8 cellular contexts compared by ENCODE assay signal in the genomic region with DNA sequence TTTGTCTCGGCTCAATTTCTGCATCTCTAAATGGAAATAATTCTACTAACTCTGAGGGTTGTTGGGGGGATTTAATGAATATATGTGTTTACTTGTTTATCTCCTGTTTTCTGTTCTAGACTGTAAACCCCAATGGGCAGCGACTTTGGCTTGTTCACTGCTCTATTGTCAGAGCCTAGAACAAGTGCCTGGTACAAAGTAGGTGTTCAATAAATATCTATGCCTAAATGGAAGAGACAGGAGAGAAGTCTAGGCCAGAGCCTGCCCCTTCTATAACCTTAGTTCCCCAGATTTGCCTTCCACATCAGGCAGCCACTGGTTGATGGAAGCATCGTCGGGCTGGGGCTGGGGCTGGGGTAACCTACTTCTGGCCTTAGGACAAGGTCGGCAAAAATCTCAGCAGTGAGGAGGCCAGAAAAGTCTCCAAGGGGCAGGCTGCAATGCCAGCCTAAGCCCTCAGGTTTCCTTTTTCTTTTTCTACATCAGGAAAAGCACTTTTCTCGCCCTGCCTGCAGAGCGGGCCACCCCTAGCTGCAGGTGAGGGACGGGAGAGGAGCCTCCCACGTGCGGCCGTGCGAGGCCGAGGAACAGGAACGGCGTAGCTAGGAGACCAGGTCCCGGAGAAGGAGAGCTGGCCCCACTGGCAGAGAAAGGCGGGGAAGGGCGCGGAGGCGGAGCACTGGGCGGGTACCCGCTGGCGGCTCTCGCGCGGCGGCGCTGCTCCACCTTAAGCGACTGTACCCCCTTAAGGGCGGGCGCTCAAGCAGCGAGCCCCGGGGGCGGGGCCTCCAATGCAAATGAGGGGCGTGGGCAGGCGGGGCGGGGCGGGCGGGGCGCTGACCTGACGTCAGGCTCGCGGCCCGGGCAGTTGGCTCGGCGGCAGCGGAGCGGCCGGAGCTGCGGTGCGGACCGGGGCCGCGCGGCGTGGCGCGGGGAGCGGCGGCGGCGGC. TPM values are rescaled to one million over a fixed set of nuclear protein-coding genes. Genes with fewer than 3 reads are reported as not detected.
A peak's percentile ranks its signal among the peaks of the same experiment; 100 is the strongest.
DNase-seq lines count a peak whose midpoint lies in the region; ATAC-seq lines count a peak whose summit lies in the region.

A gene (plus strand): TSS at position 867 of the 950 bp plus-strand sequence. CDS start 98 bp downstream, outside the sequence.

- H3K4me3 Mint-ChIP-seq in activated T-helper 17 cell treated with anti-CD3 and anti-CD28 coated beads, Interleukin-2, amount 50 U/mL, for 72 hours, result peak within 1 kb of the TSS; percentile 88
- peak within 1 kb of the TSS; percentile 92 for H3K4me3 Mint-ChIP-seq in natural killer cell treated with Interleukin-12 subunit alpha and Interleukin-12 subunit beta and Interleukin-15 and Interleukin-18, amount 100 ng/mL, for 72 hours

- DNase-seq in Daoy (ENCODE audit: low read depth), result peak; percentile 93
- peak; percentile 82 for DNase-seq in GOT3 (lab: John Stamatoyannopoulos, UW)
- peak; percentile 88 for DNase-seq in LHCN-M2 (ENCODE audit: low read depth)
- peak; percentile 93 for DNase-seq in RPMI7951 (ENCODE audit: low read depth)
- DNase-seq in fibroblast of peridontal ligament (ENCODE audit: extremely low read depth), result peak; percentile 83
- DNase-seq in natural killer cell treated with Interleukin-12 subunit alpha and Interleukin-12 subunit beta and Interleukin-15 and Interleukin-18, amount 100 ng/mL, for 72 hours (ENCODE audit: low spot score), result peak; percentile 92
- peak; percentile 90 for DNase-seq in stimulated activated naive CD4-positive, alpha-beta T cell treated with Interleukin-2 at 50 U/mL for 16 hours (lab: John Stamatoyannopoulos, UW)

- peak within 1 kb of the TSS; percentile 87 for H3K27ac Mint-ChIP-seq in activated T-helper 17 cell treated with anti-CD3 and anti-CD28 coated beads, Interleukin-2, amount 50 U/mL, for 72 hours
- peak within 1 kb of the TSS; percentile 69 to 79 for H3K27ac Mint-ChIP-seq in natural killer cell treated with Interleukin-12 subunit alpha and Interleukin-12 subunit beta and Interleukin-15 and Interleukin-18, amount 100 ng/mL, for 72 hours

- peaks cover 29% of the 10 kb centered on the region for H3K4me1 Mint-ChIP-seq in activated T-helper 17 cell treated with anti-CD3 and anti-CD28 coated beads, Interleukin-2, amount 50 U/mL, for 72 hours
- H3K4me1 Mint-ChIP-seq in natural killer cell treated with Interleukin-12 subunit alpha and Interleukin-12 subunit beta and Interleukin-15 and Interleukin-18, amount 100 ng/mL, for 72 hours (ENCODE audit: low read depth in 2 of 2), result peaks cover 44 to 47% of the 10 kb centered on the region in 2 donors

- H3K27me3 Mint-ChIP-seq in activated T-helper 17 cell treated with anti-CD3 and anti-CD28 coated beads, Interleukin-2, amount 50 U/mL, for 72 hours, result no peaks in the 10 kb centered on the region
- H3K27me3 Mint-ChIP-seq in natural killer cell treated with Interleukin-12 subunit alpha and Interleukin-12 subunit beta and Interleukin-15 and Interleukin-18, amount 100 ng/mL, for 72 hours, result no peaks in the 10 kb centered on the region

- ATAC-seq in activated T-helper 17 cell treated with anti-CD3 and anti-CD28 coated beads, Interleukin-2, amount 50 U/mL, for 72 hours (replicated peaks), result peak; percentile 95
- peak; percentile 97 for ATAC-seq in natural killer cell treated with Interleukin-12 subunit alpha and Interleukin-12 subunit beta and Interleukin-15 and Interleukin-18, amount 100 ng/mL, for 72 hours

- H3K9me3 Mint-ChIP-seq in activated T-helper 17 cell treated with anti-CD3 and anti-CD28 coated beads, Interleukin-2, amount 50 U/mL, for 72 hours, result no peaks in the 10 kb centered on the region
- H3K9me3 Mint-ChIP-seq in natural killer cell treated with Interleukin-12 subunit alpha and Interleukin-12 subunit beta and Interleukin-15 and Interleukin-18, amount 100 ng/mL, for 72 hours, result no peaks in the 10 kb centered on the region

- H3K36me3 Mint-ChIP-seq in activated T-helper 17 cell treated with anti-CD3 and anti-CD28 coated beads, Interleukin-2, amount 50 U/mL, for 72 hours (ENCODE audit: low read depth), result no peaks in the 10 kb centered on the region
- no peaks in the 10 kb centered on the region for H3K36me3 Mint-ChIP-seq in natural killer cell treated with Interleukin-12 subunit alpha and Interleukin-12 subunit beta and Interleukin-15 and Interleukin-18, amount 100 ng/mL, for 72 hours

RNA-seq across cellular contexts. Expression of the gene that starts here (rescaled TPM):
- total RNA-seq in Daoy (2014; rRNA removed; shearing (Covaris generic)), result 2.6 and 5.1 TPM in 2 replicates
- 2.8 and 2.9 TPM in 2 replicates for total RNA-seq in LHCN-M2 (2014; rRNA removed)
- polyA plus RNA-seq in LHCN-M2 (2012), result 2.2 TPM
- 5.3 and 5.9 TPM in 2 replicates for total RNA-seq in RPMI7951 (2014; rRNA removed; shearing (Covaris generic))
- 1 to 10 TPM; 7.5 to 8.7 TPM for total RNA-seq in activated T-helper 17 cell treated with anti-CD3 and anti-CD28 coated beads, Interleukin-2, amount 50 U/mL, for 72 hours
- 1 to 10 TPM; 7.3 to 8.4 TPM for total RNA-seq in natural killer cell treated with Interleukin-12 subunit alpha and Interleukin-12 subunit beta and Interleukin-15 and Interleukin-18, amount 100 ng/mL, for 72 hours

Comparison
In these comparisons a context has a peak if more than half of its experiments do, and no peak if none do; other contexts are left out.
1. Peak in every context shown above with its lines: DNase-seq and ATAC-seq.